Comparison of ENCODE assay signal across 18 cellular contexts in the genomic region with DNA sequence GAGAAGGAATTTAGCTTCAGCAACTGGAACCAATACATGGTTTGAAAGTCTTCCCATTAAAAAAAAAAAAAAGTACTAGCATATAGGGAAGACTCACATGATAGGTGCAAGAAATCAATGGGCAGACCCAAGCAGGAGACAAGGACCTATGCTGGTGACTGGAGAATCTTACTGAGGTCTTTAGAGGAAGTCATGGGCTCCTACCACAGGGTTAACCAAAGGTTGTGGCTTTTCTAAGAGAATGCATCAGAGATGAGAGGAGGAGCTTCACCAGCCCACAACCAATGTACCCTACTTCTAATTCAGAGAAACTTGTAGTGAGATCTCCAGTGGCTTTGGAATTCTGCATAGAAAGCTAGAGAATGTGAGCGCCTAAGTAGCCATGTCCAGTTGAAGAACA.
A peak's percentile ranks its signal among the peaks of the same experiment; 100 is the strongest.
DNase-seq lines count a peak whose midpoint lies in the region; ATAC-seq and TF ChIP-seq lines count a peak whose summit lies in the region.
"Had no signal": no experiment of that assay in that cellular context is flagged by ENCODE, and none has a peak within 500 bp of the region (broad histone marks: within the 10 kb centered on the region; RNA-seq: fewer than 3 reads in every experiment).

No MANE protein-coding gene starts in this region.

- no peak overlapping the region for H3K4me3 ChIP-seq in brain microvascular endothelial cell (ENCODE audit: low read depth, low read length)
- H3K4me3 ChIP-seq: colonic mucosa had no signal

- in situ Hi-C loops in brain microvascular endothelial cell (cut with HindIII; ENCODE audit: low pct_ligation_motif_present, low sequenced_read_pairs): no loop called here

- H3K4me3 Mint-ChIP-seq in Calu3 (ENCODE audit: low read depth, unreplicated experiment) (no peak overlapping the region), immature natural killer cell (no peak overlapping the region)
- H3K4me3 Mint-ChIP-seq: CD8-positive, alpha-beta T cell; stimulated activated naive B cell treated with anti-CD40 and anti-IgM and Interleukin-4, amounts not matched to agents 10 μg/mL and 1 μg/mL and 100 μg/mL, for 72 hours had no signal

- H3K27me3 ChIP-seq in brain microvascular endothelial cell (replicated peaks): no peaks in the 10 kb centered on the region
- H3K27me3 ChIP-seq: colonic mucosa had no signal

- ATAC-seq in GM19023 (IDR thresholded peaks at IDR 0.05; ENCODE audit: unreplicated experiment): peak; percentile 47
- peak; percentile 82 for ATAC-seq in HG02678 (IDR thresholded peaks at IDR 0.05; ENCODE audit: unreplicated experiment)
- ATAC-seq in HG03469 (IDR thresholded peaks at IDR 0.05; ENCODE audit: unreplicated experiment): peak; percentile 60
- ATAC-seq: CD8-positive, alpha-beta T cell; naive thymus-derived CD4-positive, alpha-beta T cell; stimulated activated naive B cell treated with anti-CD40 and anti-IgM and Interleukin-4, amounts not matched to agents 10 μg/mL and 1 μg/mL and 100 μg/mL, for 72 hours had no signal

- H3K27ac Mint-ChIP-seq in Calu3 (ENCODE audit: unreplicated experiment) (peak overlapping the region; percentile 46), immature natural killer cell (no peak overlapping the region)
- H3K27ac Mint-ChIP-seq: CD8-positive, alpha-beta T cell; progenitor cell of endocrine pancreas; stimulated activated naive B cell treated with anti-CD40 and anti-IgM and Interleukin-4, amounts not matched to agents 10 μg/mL and 1 μg/mL and 100 μg/mL, for 72 hours had no signal

- intact Hi-C loops in Calu3 (cut with micrococcal nuclease; ENCODE audit: unreplicated experiment): no loop called here

- no TSS peak for BruUV-seq in Calu3 (replicated peaks; lab: Mats Ljungman, UMichigan)

- H3K9me3 Mint-ChIP-seq in Calu3 (ENCODE audit: low read depth, unreplicated experiment) (peaks cover 3% of the 10 kb centered on the region), immature natural killer cell (peaks cover 4 to 13% (median 7%) of the 10 kb centered on the region in 6 donors)
- H3K9me3 Mint-ChIP-seq: CD8-positive, alpha-beta T cell had no signal

- DNase-seq in Calu3: no peak
- DNase-seq in ecto neural progenitor cell (ENCODE audit: low spot score): no peak
- DNase-seq in brain microvascular endothelial cell: no peak
- no peak for DNase-seq in A172 (ENCODE audit: low spot score)
- no peak for DNase-seq in immature natural killer cell
- DNase-seq: activated CD8-positive, alpha-beta memory T cell treated with anti-CD3 and anti-CD28 coated beads for 24 hours; aorta; CD8-positive, alpha-beta T cell; colonic mucosa; EL; naive thymus-derived CD4-positive, alpha-beta T cell; NCI-H2081 treated with DMSO at 0.1 percent for 48 hours; small intestine; stimulated activated naive B cell treated with anti-CD40 and anti-IgM and Interleukin-4, amounts not matched to agents 10 μg/mL and 1 μg/mL and 100 μg/mL, for 72 hours had no signal

- H3K27me3 Mint-ChIP-seq in Calu3 (ENCODE audit: unreplicated experiment) (peaks cover 19% of the 10 kb centered on the region), immature natural killer cell (ENCODE audit: low read depth in 3 of 3) (peaks cover 0 to 1% (median 0%) of the 10 kb centered on the region in 3 donors)
- H3K27me3 Mint-ChIP-seq: naive thymus-derived CD4-positive, alpha-beta T cell; progenitor cell of endocrine pancreas; stimulated activated naive B cell treated with anti-CD40 and anti-IgM and Interleukin-4, amounts not matched to agents 10 μg/mL and 1 μg/mL and 100 μg/mL, for 72 hours had no signal

- CTCF ChIA-PET in Calu3 (lab: Charles Lee): interaction anchor here (0.7 kb wide), 1 partner anchor 215 kb away, joined by 3 read pairs; no protein-coding TSS in a partner anchor

- no peak overlapping the region for H3K27ac ChIP-seq in brain microvascular endothelial cell
- H3K27ac ChIP-seq: colonic mucosa had no signal

- TF ChIP-seq CTCF in Calu3 (IDR thresholded peaks at IDR 0.05; ENCODE audit: unreplicated experiment) (no peak), brain microvascular endothelial cell (IDR thresholded peaks at IDR 0.05; ENCODE audit: low read depth, low read length, missing control alignments) (no peak)

- H3K4me1 Mint-ChIP-seq in Calu3 (ENCODE audit: low read depth, unreplicated experiment): peaks cover 20% of the 10 kb centered on the region
- no peaks in the 10 kb centered on the region for H3K4me1 Mint-ChIP-seq in immature natural killer cell
- H3K4me1 Mint-ChIP-seq: stimulated activated naive B cell treated with anti-CD40 and anti-IgM and Interleukin-4, amounts not matched to agents 10 μg/mL and 1 μg/mL and 100 μg/mL, for 72 hours had no signal

- no peaks in the 10 kb centered on the region for H3K36me3 ChIP-seq in brain microvascular endothelial cell (replicated peaks)
- H3K36me3 ChIP-seq: colonic mucosa had no signal

- H3K36me3 Mint-ChIP-seq in Calu3 (ENCODE audit: insufficient read depth, unreplicated experiment): no peaks in the 10 kb centered on the region
- no peaks in the 10 kb centered on the region for H3K36me3 Mint-ChIP-seq in immature natural killer cell
- H3K36me3 Mint-ChIP-seq: CD8-positive, alpha-beta T cell; naive thymus-derived CD4-positive, alpha-beta T cell; stimulated activated naive B cell treated with anti-CD40 and anti-IgM and Interleukin-4, amounts not matched to agents 10 μg/mL and 1 μg/mL and 100 μg/mL, for 72 hours had no signal
